In genomic region chr10:112984756-112985155, GRCh38 we compare ENCODE assay signal across 24 cellular contexts. TPM values are rescaled to one million over a fixed set of nuclear protein-coding genes. Genes with fewer than 3 reads are reported as not detected.
A peak's percentile ranks its signal among the peaks of the same experiment; 100 is the strongest.
DNase-seq lines count a peak whose midpoint lies in the region; ATAC-seq and TF ChIP-seq lines count a peak whose summit lies in the region.
"Had no signal": no experiment of that assay in that cellular context is flagged by ENCODE, and none has a peak within 500 bp of the region (broad histone marks: within the 10 kb centered on the region; RNA-seq: fewer than 3 reads in every experiment).

No MANE protein-coding gene starts in this region.

- no peaks in the 10 kb centered on the region for H3K9me3 ChIP-seq in smooth muscle cell (replicated peaks; ENCODE audit: low read depth)
- H3K9me3 ChIP-seq: SJSA1 had no signal

- H3K9ac ChIP-seq in smooth muscle cell (ENCODE audit: low read depth), result no peak overlapping the region

- no peaks in the 10 kb centered on the region for H3K27me3 ChIP-seq in smooth muscle cell (ENCODE audit: low read depth)
- H3K27me3 ChIP-seq: SJSA1 had no signal

- H3K36me3 ChIP-seq in smooth muscle cell (ENCODE audit: low read depth), result no peaks in the 10 kb centered on the region

- peaks cover 76% of the 10 kb centered on the region for H3K79me2 ChIP-seq in smooth muscle cell (ENCODE audit: low read depth)

- TF ChIP-seq CTCF in fibroblast of villous mesenchyme (IDR thresholded peaks at IDR 0.05; ENCODE audit: insufficient read depth, low read depth, low read length) (no peak), smooth muscle cell (IDR thresholded peaks at IDR 0.05; ENCODE audit: borderline replicate concordance, insufficient read depth, poor library complexity, severe bottlenecking) (no peak)

- 17% methylated on average over 8 of the region's 8 CpGs for WGBS in smooth muscle cell (ENCODE audit: low lambda C conversion rate)

- no peak overlapping the region for H2AFZ ChIP-seq in smooth muscle cell (ENCODE audit: low read depth)
- H2AFZ ChIP-seq: PC-9 had no signal

- DNase-seq in ELF-1 (ENCODE audit: low read depth, low spot score) (peak; percentile 31), NCI-H82 (lab: John Stamatoyannopoulos, UW) (peak; percentile 83), fibroblast of villous mesenchyme (ENCODE audit: low read depth) (peak; percentile 43), smooth muscle cell (lab: John Stamatoyannopoulos, UW; ENCODE audit: unreplicated experiment) (no peak), NOMO-1 treated with DMSO at 0.1 percent for 48 hours (lab: John Stamatoyannopoulos, UW; ENCODE audit: unreplicated experiment) (no peak), iPS-NIHi11 (ENCODE audit: low spot score) (no peak)
- DNase-seq: C1 segment of cervical spinal cord; CD4-positive, alpha-beta memory T cell; COR-L47; DMS53; NCI-H1092; NCI-H1417 treated with DMSO at 0.1 percent for 48 hours; NCI-H1694 treated with DMSO at 0.1 percent for 48 hours; NCI-H2081 treated with DMSO at 0.1 percent for 48 hours; NCI-H2171 treated with DMSO at 0.1 percent for 48 hours; NCI-H345; NCI-H510A treated with DMSO at 0.1 percent for 48 hours; PC-9; Right ventricle myocardium superior; RPMI8226 had no signal

- no peak for ATAC-seq in GM21737 (IDR thresholded peaks at IDR 0.05; ENCODE audit: unreplicated experiment)
- ATAC-seq: HCT116 had no signal

- peak overlapping the region; percentile 81 for H3K27ac ChIP-seq in smooth muscle cell (ENCODE audit: low read depth)
- H3K27ac ChIP-seq: HL-60, PC-9, SJSA1 had no signal

- H3K4me2 ChIP-seq in smooth muscle cell, result peak overlapping the region; percentile 77
- H3K4me2 ChIP-seq: PC-9 had no signal

- H3F3A ChIP-seq in smooth muscle cell (ENCODE audit: low read depth), result peaks cover 41% of the 10 kb centered on the region

- H3K4me3 ChIP-seq in fibroblast of villous mesenchyme (ENCODE audit: low read depth, low read length), result no peak overlapping the region
- no peak overlapping the region for H3K4me3 ChIP-seq in smooth muscle cell
- H3K4me3 ChIP-seq: PC-9, SJSA1 had no signal

- H4K20me1 ChIP-seq in smooth muscle cell (ENCODE audit: low read depth), result peaks cover 100% of the 10 kb centered on the region

- H3K4me1 ChIP-seq in smooth muscle cell (ENCODE audit: low read depth), result peaks cover 58% of the 10 kb centered on the region

RNA-seq across cellular contexts. Expression of gene TCF7L2, which starts 34.7 kb away (rescaled TPM):
- total RNA-seq in fibroblast of villous mesenchyme (7.1 and 12.5 TPM in 2 replicates), smooth muscle cell (9.1 and 14.6 TPM in 2 replicates)
- 17.7 and 21.6 TPM in 2 replicates for polyA plus RNA-seq in smooth muscle cell

Comparison
In these comparisons a context has a peak if more than half of its experiments do, and no peak if none do; other contexts are left out.
1. DNase-seq: peak in ELF-1 (single experiment), NCI-H82 (single experiment) and fibroblast of villous mesenchyme (single experiment); none in smooth muscle cell (single experiment), NOMO-1 treated with DMSO at 0.1 percent for 48 hours (single experiment) and iPS-NIHi11 (single experiment).